8 cellular contexts compared by ENCODE assay signal in genomic region chr3:99645277-99646106, GRCh38. TPM values are rescaled to one million over a fixed set of nuclear protein-coding genes. Genes with fewer than 3 reads are reported as not detected.
DNase-seq lines count a peak whose midpoint lies in the region; ATAC-seq and TF ChIP-seq lines count a peak whose summit lies in the region.

No MANE protein-coding gene starts in this region.

- H3K4me3 ChIP-seq in AG04450 (ENCODE audit: low read depth, low read length): no peak overlapping the region
- H3K4me3 ChIP-seq in body of pancreas: no peak overlapping the region
- H3K4me3 ChIP-seq in lower lobe of right lung: no peak overlapping the region

- CTCF ChIA-PET in AG04450 (lab: Charles Lee): interaction anchor here (0.6 to 3.4 kb wide), 33 partner anchors 9 to 622 kb away, joined by 3 to 19 read pairs (median 4); no protein-coding TSS in a partner anchor

- DNase-seq in AG04450 (ENCODE audit: low read depth, low spot score) (no peak), HFFc6 (peak; percentile 47), body of pancreas (no peak), lower lobe of right lung (no peak), activated gamma-delta T cell (lab: John Stamatoyannopoulos, UW) (no peak), islet precursor cell (no peak)

- H3K36me3 Mint-ChIP-seq in HFFc6 (ENCODE audit: low read depth): peaks cover 8% of the 10 kb centered on the region

- peak; percentile 74; the same call in 1 of the 2 replicates for TF ChIP-seq CTCF in AG04450 (IDR thresholded peaks at IDR 0.05; ENCODE audit: low read depth, low read length)
- peak; percentile 88 for TF ChIP-seq CTCF in HFFc6 (IDR thresholded peaks at IDR 0.05)
- TF ChIP-seq CTCF in body of pancreas (IDR thresholded peaks at IDR 0.05): peak in 4 of 7 experiments; percentile 26 to 34 (median 30)
- peak; percentile 53 for TF ChIP-seq CTCF in lower lobe of right lung (IDR thresholded peaks at IDR 0.05)

- 69 to 75% methylated on average over 5 of the region's 5 CpGs for WGBS in body of pancreas, 2 donors

- no peaks in the 10 kb centered on the region for H3K9me3 Mint-ChIP-seq in HFFc6

- H3K36me3 ChIP-seq in body of pancreas (replicated peaks in 1 of 2; ENCODE audit: insufficient read depth in 1 of 2, low read depth in 2 of 2) (no peaks in the 10 kb centered on the region), lower lobe of right lung (no peaks in the 10 kb centered on the region)

- H3K27ac ChIP-seq in AG04450 (ENCODE audit: low read depth, low read length) (peak overlapping the region; percentile 77), body of pancreas (no peak overlapping the region), lower lobe of right lung (peak overlapping the region; percentile 32)

- H3K4me1 Mint-ChIP-seq in HFFc6 (ENCODE audit: low read depth): peaks cover 88% of the 10 kb centered on the region

- TF ChIP-seq POLR2A in body of pancreas (IDR thresholded peaks at IDR 0.05): no peak

- H3K4me3 Mint-ChIP-seq in HFFc6: no peak overlapping the region

- POLR2A ChIA-PET in AG04450 (lab: Yijun Ruan, JAX): interaction anchor here (0.7 to 2.0 kb wide), 3 partner anchors 8 to 39 kb away, joined by 3 to 6 read pairs (median 3); no protein-coding TSS in a partner anchor

- H3K4me1 ChIP-seq in body of pancreas: peaks cover 4% of the 10 kb centered on the region
- H3K4me1 ChIP-seq in lower lobe of right lung: peaks cover 26% of the 10 kb centered on the region

- H3K27me3 Mint-ChIP-seq in HFFc6 (ENCODE audit: insufficient read depth): no peaks in the 10 kb centered on the region; the same call in 1 of the 2 replicates

- H3K27ac Mint-ChIP-seq in HFFc6: peak overlapping the region; percentile 64

- intact Hi-C loops in body of pancreas (cut with DNase I) (no loop called here), lower lobe of right lung (cut with DNase I) (no loop called here)

- ATAC-seq in body of pancreas (no peak), lower lobe of right lung (peak; percentile 53 to 61), HG03097 (IDR thresholded peaks at IDR 0.05; ENCODE audit: low FRiP score, unreplicated experiment) (no peak), HG03565 (IDR thresholded peaks at IDR 0.05; ENCODE audit: unreplicated experiment) (no peak)

- H3K9me3 ChIP-seq in AG04450 (ENCODE audit: control insufficient read depth, insufficient read depth, low read length) (no peaks in the 10 kb centered on the region), body of pancreas (no peaks in the 10 kb centered on the region), lower lobe of right lung (no peaks in the 10 kb centered on the region)

- H3K27me3 ChIP-seq in AG04450 (ENCODE audit: control insufficient read depth, insufficient read depth, low read length) (no peaks in the 10 kb centered on the region), body of pancreas (no peaks in the 10 kb centered on the region), lower lobe of right lung (ENCODE audit: low read depth) (no peaks in the 10 kb centered on the region)

RNA-seq across cellular contexts. Expression of gene COL8A1, which starts 7.1 kb away (rescaled TPM):
- 101 and 147 TPM in 2 replicates for polyA plus RNA-seq in AG04450 (2011; rRNA removed)
- 139 and 180 TPM in 2 replicates for polyA minus RNA-seq in AG04450 (2011; rRNA and poly(A)+ RNA removed)
- total RNA-seq in HFFc6 (2021; fragmentation: NEBNext Ultra II Directional; extraction: Animal tissue kit (Norgen Biotek cat#: 25700)): 10 to 100 TPM; 27.3 to 88.7 (median 30.1) TPM
- total RNA-seq in body of pancreas (1 to 10 TPM in 1 of 2 donors, under 1 TPM in 1; 0.99 to 5.4 TPM), lower lobe of right lung (56.1 TPM)

Comparison
In these comparisons a context has a peak if more than half of its experiments do, and no peak if none do; other contexts are left out.
1. H3K27ac ChIP-seq: peak in AG04450 (single experiment) and lower lobe of right lung (single experiment); none in body of pancreas (0 of 4).
2. CTCF ChIP-seq: peak in every context shown above with its lines; median percentile 88 in HFFc6; 74 in AG04450; 53 in lower lobe of right lung; 30 in body of pancreas.
3. ATAC-seq: peak in lower lobe of right lung (2 of 2); none in body of pancreas (single experiment), HG03097 (single experiment) and HG03565 (single experiment).